12 cellular contexts compared by ENCODE assay signal in genomic region chr15:84727429-84727828, GRCh38.
"Had no signal": no experiment of that assay in that cellular context is flagged by ENCODE, and none has a peak within 500 bp of the region (broad histone marks: within the 10 kb centered on the region; RNA-seq: fewer than 3 reads in every experiment).

No MANE protein-coding gene starts in this region.

- H3K36me3 ChIP-seq: esophagus muscularis mucosa, ovary had no signal

- H3K27me3 Mint-ChIP-seq: activated naive CD4-positive, alpha-beta T cell treated with anti-CD3 and anti-CD28 coated beads, Interleukin-2, amount 50 U/mL, for 24 hours; stimulated activated naive CD8-positive, alpha-beta T cell treated with anti-CD3 and anti-CD28 coated beads, Interleukin-15, Interleukin-2, amounts not matched to agents 100 ng/mL and 50 ng/mL, for 24 hours; T-helper 17 cell had no signal

- H3K36me3 Mint-ChIP-seq: activated naive CD4-positive, alpha-beta T cell treated with anti-CD3 and anti-CD28 coated beads, Interleukin-2, amount 50 U/mL, for 24 hours had no signal

- H3K9me3 ChIP-seq: esophagus muscularis mucosa, ovary, testis had no signal

- H3K4me3 Mint-ChIP-seq: activated naive CD4-positive, alpha-beta T cell treated with anti-CD3 and anti-CD28 coated beads, Interleukin-2, amount 50 U/mL, for 24 hours; nephron progenitor cell; stimulated activated naive CD8-positive, alpha-beta T cell treated with anti-CD3 and anti-CD28 coated beads, Interleukin-15, Interleukin-2, amounts not matched to agents 100 ng/mL and 50 ng/mL, for 24 hours; T-helper 17 cell had no signal

- DNase-seq: activated CD4-positive, alpha-beta T cell treated with anti-CD3 and anti-CD28 coated beads, Interleukin-2, amount 50 U/mL, for 1 hour; nephron progenitor cell; ovary; stimulated activated CD4-positive, alpha-beta T cell treated with anti-CD3 and anti-CD28 coated beads, Interleukin-12 subunit alpha, Interleukin-12 subunit beta, amount 100 ng/mL, for 4 hours; stimulated activated CD4-positive, alpha-beta T cell treated with anti-CD3 and anti-CD28 coated beads, Interleukin-4, amount 100 ng/mL, for 1 hour; stimulated activated CD8-positive, alpha-beta memory T cell treated with anti-CD3 and anti-CD28 coated beads, Interleukin-4, amount 100 ng/mL, for 48 hours; T-helper 17 cell; testis had no signal

- ATAC-seq: left lobe of liver, T-helper 17 cell had no signal

- H3K4me1 Mint-ChIP-seq: nephron progenitor cell had no signal

- H3K4me3 ChIP-seq: esophagus muscularis mucosa, ovary, testis had no signal

- H3K27me3 ChIP-seq: esophagus muscularis mucosa, ovary, testis had no signal

- H3K9me3 Mint-ChIP-seq: activated naive CD4-positive, alpha-beta T cell treated with anti-CD3 and anti-CD28 coated beads, Interleukin-2, amount 50 U/mL, for 24 hours; nephron progenitor cell; stimulated activated naive CD8-positive, alpha-beta T cell treated with anti-CD3 and anti-CD28 coated beads, Interleukin-15, Interleukin-2, amounts not matched to agents 100 ng/mL and 50 ng/mL, for 24 hours had no signal

- H3K27ac ChIP-seq: esophagus muscularis mucosa, ovary, testis had no signal

- H3K27ac Mint-ChIP-seq: activated naive CD4-positive, alpha-beta T cell treated with anti-CD3 and anti-CD28 coated beads, Interleukin-2, amount 50 U/mL, for 24 hours; nephron progenitor cell; stimulated activated naive CD8-positive, alpha-beta T cell treated with anti-CD3 and anti-CD28 coated beads, Interleukin-15, Interleukin-2, amounts not matched to agents 100 ng/mL and 50 ng/mL, for 24 hours; T-helper 17 cell had no signal

- H3K4me1 ChIP-seq: testis had no signal
